10 cellular contexts compared by ENCODE assay signal in the genomic region with DNA sequence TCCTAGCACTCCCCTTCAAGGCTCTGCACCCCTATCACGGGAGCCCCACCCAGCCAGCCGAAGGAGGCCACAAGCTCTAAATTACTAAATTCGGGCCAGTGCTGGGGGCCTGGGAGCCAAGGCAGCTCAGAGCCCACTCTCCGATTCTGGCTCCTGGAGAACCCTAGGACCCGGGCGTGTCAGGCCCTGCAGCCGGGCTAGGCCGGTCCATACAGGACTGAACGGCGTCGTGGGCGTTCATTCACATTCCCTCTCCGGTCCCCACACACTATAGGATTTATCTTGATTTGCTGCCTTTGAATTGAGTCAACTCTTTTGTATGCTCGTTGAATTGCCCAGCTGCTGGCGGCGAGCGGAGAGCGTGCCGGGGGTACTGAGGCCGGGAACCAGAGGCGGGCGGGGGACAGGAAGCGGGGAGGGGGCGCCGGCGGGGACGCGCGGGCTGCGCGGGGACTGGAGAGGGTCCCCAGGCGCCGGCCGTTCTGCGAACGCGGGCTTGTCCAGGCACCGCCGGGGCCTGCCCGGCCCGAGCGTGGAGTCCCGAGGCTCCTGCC. TPM values are rescaled to one million over a fixed set of nuclear protein-coding genes. Genes with fewer than 3 reads are reported as not detected.
DNase-seq lines count a peak whose midpoint lies in the region; ATAC-seq lines count a peak whose summit lies in the region.
"Had no signal": no experiment of that assay in that cellular context is flagged by ENCODE, and none has a peak within 500 bp of the region (broad histone marks: within the 10 kb centered on the region; RNA-seq: fewer than 3 reads in every experiment).

No MANE protein-coding gene starts in this region.

- no peak overlapping the region for H3K27ac ChIP-seq in iPS-18a (ENCODE audit: low read length)
- H3K27ac ChIP-seq: SJSA1 had no signal

- H3K9ac ChIP-seq in iPS-18a (ENCODE audit: low read length): no peak overlapping the region

- H3K4me1 Mint-ChIP-seq in activated CD8-positive, alpha-beta memory T cell treated with anti-CD3 and anti-CD28 coated beads, Interleukin-2, amount 10 ng/mL, durations not matched to agents 7 days and 5 days: peaks cover 2% of the 10 kb centered on the region
- H3K4me1 Mint-ChIP-seq in T-helper 17 cell: peaks cover 5% of the 10 kb centered on the region

- ATAC-seq in activated CD8-positive, alpha-beta memory T cell treated with anti-CD3 and anti-CD28 coated beads, Interleukin-2, amount 10 ng/mL, durations not matched to agents 7 days and 5 days: no peak
- ATAC-seq in T-helper 17 cell (no peak), GM18861 (IDR thresholded peaks at IDR 0.05; ENCODE audit: unreplicated experiment) (no peak), HG03469 (IDR thresholded peaks at IDR 0.05; ENCODE audit: unreplicated experiment) (no peak)
- ATAC-seq in stimulated activated naive CD8-positive, alpha-beta T cell treated with anti-CD3 and anti-CD28 coated beads, Interleukin-15, Interleukin-2, amounts not matched to agents 100 U/mL and 50 U/mL, for 24 hours: no peak

- no peaks in the 10 kb centered on the region for H3K4me1 ChIP-seq in iPS-18a (ENCODE audit: control insufficient read depth, low read depth, low read length)

- peaks cover 26% of the 10 kb centered on the region for H3K27me3 Mint-ChIP-seq in activated CD8-positive, alpha-beta memory T cell treated with anti-CD3 and anti-CD28 coated beads, Interleukin-2, amount 10 ng/mL, durations not matched to agents 7 days and 5 days
- peaks cover 28% of the 10 kb centered on the region for H3K27me3 Mint-ChIP-seq in T-helper 17 cell

- H3K4me3 Mint-ChIP-seq in activated CD8-positive, alpha-beta memory T cell treated with anti-CD3 and anti-CD28 coated beads, Interleukin-2, amount 10 ng/mL, durations not matched to agents 7 days and 5 days: no peak overlapping the region
- peak overlapping the region; percentile 79 for H3K4me3 Mint-ChIP-seq in T-helper 17 cell

- CTCF ChIA-PET in activated CD8-positive, alpha-beta memory T cell treated with anti-CD3 and anti-CD28 coated beads, Interleukin-2, amount 10 ng/mL, durations not matched to agents 7 days and 5 days (lab: Charles Lee): no interaction called here

- H3K27ac Mint-ChIP-seq in activated CD8-positive, alpha-beta memory T cell treated with anti-CD3 and anti-CD28 coated beads, Interleukin-2, amount 10 ng/mL, durations not matched to agents 7 days and 5 days: no peak overlapping the region
- H3K27ac Mint-ChIP-seq in T-helper 17 cell: no peak overlapping the region

- peak overlapping the region; percentile 38 for H3K4me3 ChIP-seq in iPS-18a (ENCODE audit: low read length)
- H3K4me3 ChIP-seq: SJSA1 had no signal

- peak; percentile 36 for DNase-seq in activated CD8-positive, alpha-beta memory T cell treated with anti-CD3 and anti-CD28 coated beads, Interleukin-2, amount 10 ng/mL, durations not matched to agents 7 days and 5 days
- DNase-seq in activated CD8-positive, alpha-beta memory T cell treated with anti-CD3 and anti-CD28 coated beads, Interleukin-2, amount 50 U/mL, for 48 hours: no peak
- DNase-seq in T-helper 17 cell (peak in 1 of 3 donors; percentile 1), AG20443 (ENCODE audit: low spot score) (no peak)
- DNase-seq in stimulated activated naive CD8-positive, alpha-beta T cell treated with anti-CD3 and anti-CD28 coated beads, Interleukin-15, Interleukin-2, amounts not matched to agents 100 U/mL and 50 U/mL, for 24 hours: peak; percentile 12
- DNase-seq: hypothalamus had no signal

- H3K9me3 ChIP-seq in T-helper 17 cell (ENCODE audit: control insufficient read depth, low read length, poor library complexity, severe bottlenecking) (no peaks in the 10 kb centered on the region), iPS-18a (ENCODE audit: control insufficient read depth, low read depth, low read length) (no peaks in the 10 kb centered on the region)
- H3K9me3 ChIP-seq: SJSA1 had no signal

- no peaks in the 10 kb centered on the region for H3K36me3 ChIP-seq in iPS-18a (ENCODE audit: control insufficient read depth, low read depth, low read length)
- H3K36me3 ChIP-seq: SJSA1 had no signal

- peaks cover 78% of the 10 kb centered on the region for H3K27me3 ChIP-seq in iPS-18a (ENCODE audit: control insufficient read depth, insufficient read depth, low read length)

- H3K36me3 Mint-ChIP-seq in activated CD8-positive, alpha-beta memory T cell treated with anti-CD3 and anti-CD28 coated beads, Interleukin-2, amount 10 ng/mL, durations not matched to agents 7 days and 5 days: no peaks in the 10 kb centered on the region
- H3K36me3 Mint-ChIP-seq in T-helper 17 cell (ENCODE audit: low read depth): peaks cover 2% of the 10 kb centered on the region

- H3K9me3 Mint-ChIP-seq in activated CD8-positive, alpha-beta memory T cell treated with anti-CD3 and anti-CD28 coated beads, Interleukin-2, amount 10 ng/mL, durations not matched to agents 7 days and 5 days (ENCODE audit: low read depth): no peaks in the 10 kb centered on the region

RNA-seq across cellular contexts. Expression of gene ELFN1, which starts 1.1 kb away (rescaled TPM):
- total RNA-seq in activated CD8-positive, alpha-beta memory T cell treated with anti-CD3 and anti-CD28 coated beads, Interleukin-2, amount 10 ng/mL, durations not matched to agents 7 days and 5 days: not detected
- not detected for total RNA-seq in T-helper 17 cell
- total RNA-seq: SJSA1 had no signal

Comparison
In these comparisons a context has a peak if more than half of its experiments do, and no peak if none do; other contexts are left out.
1. DNase-seq: peak in activated CD8-positive, alpha-beta memory T cell treated with anti-CD3 and anti-CD28 coated beads, Interleukin-2, amount 10 ng/mL, durations not matched to agents 7 days and 5 days (single experiment) and stimulated activated naive CD8-positive, alpha-beta T cell treated with anti-CD3 and anti-CD28 coated beads, Interleukin-15, Interleukin-2, amounts not matched to agents 100 U/mL and 50 U/mL, for 24 hours (single experiment); none in activated CD8-positive, alpha-beta memory T cell treated with anti-CD3 and anti-CD28 coated beads, Interleukin-2, amount 50 U/mL, for 48 hours (single experiment) and AG20443 (single experiment).